In genomic region chr13:83101574-83102247, GRCh38 we compare ENCODE assay signal across 7 cellular contexts.
A peak's percentile ranks its signal among the peaks of the same experiment; 100 is the strongest.
DNase-seq lines count a peak whose midpoint lies in the region; ATAC-seq and TF ChIP-seq lines count a peak whose summit lies in the region.
"Not testable (repeated sequence)": the region's sequence is repeated elsewhere in the genome, so short reads cannot be mapped to it uniquely, and the experiment has no call there.

No MANE protein-coding gene starts in this region.

- H3K9me3 ChIP-seq in Caco-2; endodermal cell (ENCODE audit: control insufficient read depth, low read length); smooth muscle cell (replicated peaks; ENCODE audit: low read depth): not testable (repeated sequence)

- H3K36me3 ChIP-seq in Caco-2 (ENCODE audit: control insufficient read depth, insufficient read depth, low read length); H7 (replicated peaks; ENCODE audit: control insufficient read depth, insufficient read depth, low read length); endodermal cell (ENCODE audit: control insufficient read depth, insufficient read depth, low read length); smooth muscle cell (ENCODE audit: low read depth): not testable (repeated sequence)

- not testable (repeated sequence) for H3K27ac Mint-ChIP-seq in Caco-2 (ENCODE audit: unreplicated experiment); endodermal cell; neural crest cell (ENCODE audit: unreplicated experiment)

- POLR2A ChIA-PET in Caco-2 (lab: Charles Lee) = not testable (repeated sequence)

- H3K4me3 ChIP-seq in Caco-2 (ENCODE audit: low read depth, low read length); endodermal cell (ENCODE audit: low read length): not testable (repeated sequence)
- peak overlapping the region; percentile 4 for H3K4me3 ChIP-seq in H7 (ENCODE audit: insufficient read depth, low read depth, low read length)
- peak overlapping the region; percentile 10 for H3K4me3 ChIP-seq in smooth muscle cell

- CTCF ChIA-PET in Caco-2 (lab: Charles Lee) = not testable (repeated sequence)

- not testable (repeated sequence) for H3K9ac ChIP-seq in endodermal cell (ENCODE audit: extremely low read depth, low read length, poor library complexity, severe bottlenecking); smooth muscle cell (ENCODE audit: low read depth)

- WGBS in endodermal cell (ENCODE audit: insufficient coverage in 1 of 2, insufficient read length in 1 of 2), 2 experiments = 91% methylated on average over 2 of the region's 5 CpGs
- 81% methylated on average over 5 of the region's 5 CpGs for WGBS in smooth muscle cell (ENCODE audit: low lambda C conversion rate)

- DNase-seq in Caco-2; H7; endodermal cell; neural crest cell (ENCODE audit: low read depth, low spot score); smooth muscle cell (lab: John Stamatoyannopoulos, UW; ENCODE audit: unreplicated experiment): not testable (repeated sequence)
- DNase-seq in NCI-H510A treated with DMSO at 0.1 percent for 48 hours (lab: John Stamatoyannopoulos, UW) = peak; percentile 15

- intact Hi-C loops in Caco-2 (cut with micrococcal nuclease; ENCODE audit: unreplicated experiment) = not testable (repeated sequence)

- H3K27me3 ChIP-seq in Caco-2 (replicated peaks; ENCODE audit: control insufficient read depth, insufficient read depth, low read length); H7 (ENCODE audit: control insufficient read depth, insufficient read depth, low read length); endodermal cell (ENCODE audit: control insufficient read depth, insufficient read depth, low read length, poor library complexity, severe bottlenecking); smooth muscle cell (ENCODE audit: low read depth): not testable (repeated sequence)

- ATAC-seq in SK-N-SH treated with all-trans-retinoic acid at 6 μM for 48 hours = peak; percentile 70

- H3K4me3 Mint-ChIP-seq in Caco-2 (ENCODE audit: unreplicated experiment) = peak overlapping the region; percentile 61
- H3K4me3 Mint-ChIP-seq in endodermal cell = peak overlapping the region; percentile 42
- peak overlapping the region; percentile 74 for H3K4me3 Mint-ChIP-seq in neural crest cell

- not testable (repeated sequence) for H4K20me1 ChIP-seq in smooth muscle cell (ENCODE audit: low read depth)

- H3K27me3 Mint-ChIP-seq in Caco-2 (ENCODE audit: insufficient read depth, unreplicated experiment); endodermal cell (ENCODE audit: insufficient read depth); neural crest cell (ENCODE audit: low read depth): not testable (repeated sequence)

- not testable (repeated sequence) for H3K4me1 ChIP-seq in Caco-2; endodermal cell (ENCODE audit: control insufficient read depth, insufficient read depth, low read length); smooth muscle cell (ENCODE audit: low read depth)

- H3K79me2 ChIP-seq in smooth muscle cell (ENCODE audit: low read depth) = not testable (repeated sequence)

- peak overlapping the region; percentile 59 for H2AFZ ChIP-seq in smooth muscle cell (ENCODE audit: low read depth)

- BruUV-seq in Caco-2 (replicated peaks; lab: Mats Ljungman, UMichigan) = not testable (repeated sequence)

- TF ChIP-seq CTCF in Caco-2 (IDR thresholded peaks at IDR 0.05; ENCODE audit: insufficient read depth in 1 of 2, low read depth in 1 of 2, low read length in 1 of 2, severe bottlenecking in 1 of 2, unreplicated experiment in 1 of 2); endodermal cell (conservative IDR thresholded peaks at IDR 0.05); neural crest cell (conservative IDR thresholded peaks at IDR 0.05); smooth muscle cell (IDR thresholded peaks at IDR 0.05; ENCODE audit: borderline replicate concordance, insufficient read depth, poor library complexity, severe bottlenecking): not testable (repeated sequence)

- H3K36me3 Mint-ChIP-seq in Caco-2 (ENCODE audit: insufficient read depth, unreplicated experiment); endodermal cell (ENCODE audit: low read depth); neural crest cell (ENCODE audit: low read depth): not testable (repeated sequence)

- H3K9me3 Mint-ChIP-seq in Caco-2 (ENCODE audit: unreplicated experiment); endodermal cell; neural crest cell: not testable (repeated sequence)

- peak overlapping the region; percentile 26 for H3K4me2 ChIP-seq in smooth muscle cell

- not testable (repeated sequence) for H3K27ac ChIP-seq in endodermal cell (ENCODE audit: low read depth, low read length); smooth muscle cell (ENCODE audit: low read depth)

- H3K4me1 Mint-ChIP-seq in Caco-2 (ENCODE audit: low read depth, unreplicated experiment); endodermal cell; neural crest cell: not testable (repeated sequence)

- not testable (repeated sequence) for H3F3A ChIP-seq in smooth muscle cell (ENCODE audit: low read depth)
